10 cellular contexts compared by ENCODE assay signal in genomic region chr7:134701272-134701671, GRCh38. TPM values are rescaled to one million over a fixed set of nuclear protein-coding genes. Genes with fewer than 3 reads are reported as not detected.
A peak's percentile ranks its signal among the peaks of the same experiment; 100 is the strongest.
DNase-seq lines count a peak whose midpoint lies in the region; ATAC-seq, FAIRE-seq and TF ChIP-seq lines count a peak whose summit lies in the region.
"Had no signal": no experiment of that assay in that cellular context is flagged by ENCODE, and none has a peak within 500 bp of the region (broad histone marks: within the 10 kb centered on the region; RNA-seq: fewer than 3 reads in every experiment).

No MANE protein-coding gene starts in this region.

- H4K20me1 ChIP-seq in neural progenitor cell (ENCODE audit: low read depth): no peaks in the 10 kb centered on the region
- H4K20me1 ChIP-seq: BLaER1 had no signal

- no peak overlapping the region for H3K27ac ChIP-seq in neural progenitor cell
- no peak overlapping the region for H3K27ac ChIP-seq in pancreas
- H3K27ac ChIP-seq: BLaER1 had no signal

- H3K9me3 ChIP-seq in neural progenitor cell (ENCODE audit: low read depth) (no peaks in the 10 kb centered on the region), pancreas (no peaks in the 10 kb centered on the region)
- H3K9me3 ChIP-seq: BLaER1 had no signal

- peaks cover 36% of the 10 kb centered on the region for H3K4me1 ChIP-seq in neural progenitor cell
- no peaks in the 10 kb centered on the region for H3K4me1 ChIP-seq in pancreas

- no peak overlapping the region for H3K4me3 Mint-ChIP-seq in neural progenitor cell

- H3K36me3 Mint-ChIP-seq in neural progenitor cell: no peaks in the 10 kb centered on the region

- no peak for FAIRE-seq in pancreas (lab: Jason Lieb, UNC)

- H3K4me3 ChIP-seq in neural progenitor cell: no peak overlapping the region
- H3K4me3 ChIP-seq in pancreas: no peak overlapping the region
- H3K4me3 ChIP-seq: BLaER1 had no signal

- H3F3A ChIP-seq in neural progenitor cell (ENCODE audit: low read depth): no peaks in the 10 kb centered on the region

- H3K36me3 ChIP-seq in neural progenitor cell (no peaks in the 10 kb centered on the region), pancreas (no peaks in the 10 kb centered on the region)
- H3K36me3 ChIP-seq: BLaER1 had no signal

- no peaks in the 10 kb centered on the region for H3K9me3 Mint-ChIP-seq in neural progenitor cell

- no peak overlapping the region for H3K27ac Mint-ChIP-seq in neural progenitor cell

- peaks cover 2% of the 10 kb centered on the region for H3K27me3 Mint-ChIP-seq in neural progenitor cell (ENCODE audit: insufficient read depth, low read depth)

- ATAC-seq in pancreas: no peak
- ATAC-seq in GM19467 (IDR thresholded peaks at IDR 0.05; ENCODE audit: unreplicated experiment): no peak

- H3K79me2 ChIP-seq in neural progenitor cell (ENCODE audit: low read depth): no peaks in the 10 kb centered on the region

- DNase-seq in NCI-H1417 (lab: John Stamatoyannopoulos, UW) (peak in 2 of 3 experiments; percentile 4 to 43), NCI-H1417 treated with DMSO at 0.1 percent for 48 hours (lab: John Stamatoyannopoulos, UW) (no peak), LHCN-M2 (ENCODE audit: low read depth) (peak; percentile 56), neural progenitor cell (ENCODE audit: low spot score) (no peak), pancreas (no peak), epidermal melanocyte (ENCODE audit: insufficient read length, low spot score) (no peak)
- peak; percentile 9 for DNase-seq in central memory CD4-positive, alpha-beta T cell
- DNase-seq: NK-92 treated with Interleukin-12 subunit alpha and Interleukin-12 subunit beta, amount 100 ng/mL, for 24 hours had no signal

- no peak overlapping the region for H3K9ac ChIP-seq in neural progenitor cell
- H3K9ac ChIP-seq: BLaER1 had no signal

- peaks cover 40% of the 10 kb centered on the region for H3K4me1 Mint-ChIP-seq in neural progenitor cell

- no peak overlapping the region for H2AFZ ChIP-seq in neural progenitor cell (replicated peaks)

- no peaks in the 10 kb centered on the region for H3K27me3 ChIP-seq in neural progenitor cell
- no peaks in the 10 kb centered on the region for H3K27me3 ChIP-seq in pancreas
- H3K27me3 ChIP-seq: BLaER1 had no signal

- TF ChIP-seq CTCF in neural progenitor cell (IDR thresholded peaks at IDR 0.05) (peak; percentile 44), pancreas (IDR thresholded peaks at IDR 0.05) (no peak)

- intact Hi-C loops in pancreas (cut with DNase I): no loop called here

- WGBS in pancreas, 2 donors: 74 to 95% methylated on average over 2 of the region's 2 CpGs

- H3K4me2 ChIP-seq in neural progenitor cell: no peak overlapping the region
- H3K4me2 ChIP-seq: BLaER1 had no signal

RNA-seq across cellular contexts. Expression of gene BPGM, which starts 54.6 kb away (rescaled TPM):
- total RNA-seq in LHCN-M2 (2014; rRNA removed) (32.2 and 37.1 TPM in 2 replicates), neural progenitor cell (ENCODE audit: low replicate concordance) (25.5 and 49.7 TPM in 2 replicates), pancreas (1 to 10 TPM; 2.8 to 10.0 (median 4.7) TPM)
- 19.7 TPM for polyA plus RNA-seq in LHCN-M2 (2012)
- 1 to 10 TPM; 9.1 to 10.0 TPM for polyA plus RNA-seq in pancreas

Comparison
In these comparisons a context has a peak if more than half of its experiments do, and no peak if none do; other contexts are left out.
1. DNase-seq: peak in NCI-H1417 (2 of 3), LHCN-M2 (single experiment) and central memory CD4-positive, alpha-beta T cell (single experiment); none in NCI-H1417 treated with DMSO at 0.1 percent for 48 hours (single experiment), neural progenitor cell (single experiment), pancreas (0 of 6) and epidermal melanocyte (single experiment).